Comparison of ENCODE assay signal across 9 cellular contexts in the genomic region with DNA sequence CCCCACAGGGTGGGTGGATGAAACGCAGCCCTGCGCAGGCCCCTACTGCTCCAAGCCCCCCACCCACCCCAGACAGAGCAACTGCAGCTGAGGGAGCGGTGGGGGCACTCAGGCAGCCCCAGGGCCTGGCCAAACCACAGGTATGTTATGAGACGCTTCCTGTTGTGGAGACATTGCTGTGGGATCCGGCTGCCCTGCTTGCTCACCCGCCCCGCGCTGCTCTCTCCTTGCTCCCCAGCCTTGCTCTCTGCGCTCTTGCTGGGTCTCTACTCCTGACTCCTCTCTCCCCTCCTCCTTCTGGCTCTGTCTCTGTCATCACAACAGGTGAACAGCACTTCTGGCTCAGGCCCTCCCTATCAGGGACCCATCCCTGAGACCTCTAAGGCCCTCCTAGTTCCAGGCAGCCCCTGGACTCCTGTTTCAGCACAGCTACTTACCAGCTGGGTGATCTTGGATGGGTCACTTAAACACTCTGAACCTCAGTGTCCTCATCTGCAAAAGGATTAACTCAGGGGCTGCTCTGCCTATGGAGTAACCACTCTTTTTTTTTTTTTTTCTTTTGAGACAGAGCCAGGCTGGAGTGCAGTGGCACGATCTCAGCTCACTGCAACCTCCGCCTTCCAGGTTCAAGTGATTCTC. TPM values are rescaled to one million over a fixed set of nuclear protein-coding genes. Genes with fewer than 3 reads are reported as not detected.
DNase-seq lines count a peak whose midpoint lies in the region; ATAC-seq and TF ChIP-seq lines count a peak whose summit lies in the region.
"Had no signal": no experiment of that assay in that cellular context is flagged by ENCODE, and none has a peak within 500 bp of the region (broad histone marks: within the 10 kb centered on the region; RNA-seq: fewer than 3 reads in every experiment).

No MANE protein-coding gene starts in this region.

- H3K4me3 Mint-ChIP-seq in CD4-positive, CD25-positive, alpha-beta regulatory T cell: peak overlapping the region in 1 of 4 donors; percentile 64

- no peak overlapping the region for H3K4me3 ChIP-seq in CD4-positive, CD25-positive, alpha-beta regulatory T cell (ENCODE audit: low read depth, low read length)
- H3K4me3 ChIP-seq in NB4 (ENCODE audit: low read depth, low read length) (no peak overlapping the region), mesenchymal stem cell (ENCODE audit: insufficient read depth in 1 of 2, low read depth in 1 of 2, low read length in 2 of 2) (no peak overlapping the region), WERI-Rb-1 (ENCODE audit: low read depth, low read length) (no peak overlapping the region), sigmoid colon (no peak overlapping the region)

- H2BK120ac ChIP-seq in mesenchymal stem cell (ENCODE audit: low read depth, low read length): no peak overlapping the region

- H2AFZ ChIP-seq in mesenchymal stem cell (ENCODE audit: low read depth, low read length): no peak overlapping the region

- no peaks in the 10 kb centered on the region for H3K36me3 Mint-ChIP-seq in CD4-positive, CD25-positive, alpha-beta regulatory T cell
- no peaks in the 10 kb centered on the region for H3K36me3 Mint-ChIP-seq in activated naive CD4-positive, alpha-beta T cell treated with anti-CD3 and anti-CD28 coated beads, Interleukin-2, amount 50 U/mL, for 72 hours

- peak; percentile 84 to 89 for ATAC-seq in CD4-positive, CD25-positive, alpha-beta regulatory T cell (ENCODE audit: low read depth in 2 of 2)
- ATAC-seq in activated naive CD4-positive, alpha-beta T cell treated with anti-CD3 and anti-CD28 coated beads, Interleukin-2, amount 50 U/mL, for 72 hours: peak; percentile 85 to 86
- ATAC-seq in GM21423 (IDR thresholded peaks at IDR 0.05; ENCODE audit: unreplicated experiment) (no peak), HG03442 (IDR thresholded peaks at IDR 0.05; ENCODE audit: unreplicated experiment) (no peak)
- ATAC-seq: left lobe of liver had no signal

- peak overlapping the region; percentile 93 for H2AK5ac ChIP-seq in mesenchymal stem cell (ENCODE audit: low read length, severe bottlenecking)

- H4K91ac ChIP-seq in mesenchymal stem cell (ENCODE audit: low read length): peak overlapping the region; percentile 70

- peak in 2 of 3 donors; percentile 29 to 76 for DNase-seq in CD4-positive, CD25-positive, alpha-beta regulatory T cell
- DNase-seq in NB4 (ENCODE audit: low read depth) (peak; percentile 42), mesenchymal stem cell (peak; percentile 69), WERI-Rb-1 (no peak), sigmoid colon (no peak)
- peak in 1 of 2 donors; percentile 48 for DNase-seq in activated naive CD4-positive, alpha-beta T cell treated with anti-CD3 and anti-CD28 coated beads, Interleukin-2, amount 50 U/mL, for 72 hours (ENCODE audit: low spot score in 2 of 2)

- peaks cover 7% of the 10 kb centered on the region for H3K4me1 ChIP-seq in CD4-positive, CD25-positive, alpha-beta regulatory T cell (ENCODE audit: control insufficient read depth, insufficient read depth, low read length, poor library complexity, severe bottlenecking)
- H3K4me1 ChIP-seq in mesenchymal stem cell (ENCODE audit: control insufficient read depth, insufficient read depth, low read depth, low read length): peaks cover 35% of the 10 kb centered on the region
- peaks cover 0 to 12% (median 5%) of the 10 kb centered on the region in 4 donors for H3K4me1 ChIP-seq in sigmoid colon

- peak overlapping the region; percentile 84 for H2BK5ac ChIP-seq in mesenchymal stem cell (ENCODE audit: low read depth, low read length, poor library complexity, severe bottlenecking)

- H2BK15ac ChIP-seq in mesenchymal stem cell (ENCODE audit: low read depth, poor library complexity, severe bottlenecking): no peak overlapping the region

- TF ChIP-seq CTCF in NB4 (IDR thresholded peaks at IDR 0.05; ENCODE audit: low read depth, low read length): no peak
- TF ChIP-seq CTCF in WERI-Rb-1 (IDR thresholded peaks at IDR 0.05; ENCODE audit: low read depth, low read length): no peak
- TF ChIP-seq CTCF in sigmoid colon (IDR thresholded peaks at IDR 0.05): no peak

- no peaks in the 10 kb centered on the region for H3K36me3 ChIP-seq in CD4-positive, CD25-positive, alpha-beta regulatory T cell (ENCODE audit: control insufficient read depth, insufficient read depth, low read length)
- peaks cover 3 to 9% of the 10 kb centered on the region in 2 experiments for H3K36me3 ChIP-seq in mesenchymal stem cell (ENCODE audit: control insufficient read depth in 1 of 2, insufficient read depth in 2 of 2, low read depth in 1 of 2, low read length in 2 of 2)
- no peaks in the 10 kb centered on the region for H3K36me3 ChIP-seq in WERI-Rb-1
- no peaks in the 10 kb centered on the region for H3K36me3 ChIP-seq in sigmoid colon

- peak overlapping the region in 2 of 3 donors; percentile 36 to 72 for H3K27ac Mint-ChIP-seq in CD4-positive, CD25-positive, alpha-beta regulatory T cell
- peak overlapping the region; percentile 20 to 84 for H3K27ac Mint-ChIP-seq in activated naive CD4-positive, alpha-beta T cell treated with anti-CD3 and anti-CD28 coated beads, Interleukin-2, amount 50 U/mL, for 72 hours

- peaks cover 0 to 18% (median 2%) of the 10 kb centered on the region in 4 donors for H3K4me1 Mint-ChIP-seq in CD4-positive, CD25-positive, alpha-beta regulatory T cell

- H3K9me3 Mint-ChIP-seq in CD4-positive, CD25-positive, alpha-beta regulatory T cell: no peaks in the 10 kb centered on the region
- no peaks in the 10 kb centered on the region for H3K9me3 Mint-ChIP-seq in activated naive CD4-positive, alpha-beta T cell treated with anti-CD3 and anti-CD28 coated beads, Interleukin-2, amount 50 U/mL, for 72 hours

- H2BK12ac ChIP-seq in mesenchymal stem cell (ENCODE audit: low read length in 2 of 2): peak overlapping the region in 1 of 2 experiments; percentile 45

- intact Hi-C loops in sigmoid colon (cut with DNase I): no loop called here

- H3K9ac ChIP-seq in mesenchymal stem cell (ENCODE audit: low read length): peak overlapping the region; percentile 22

- no peak for TF ChIP-seq EP300 in sigmoid colon (IDR thresholded peaks at IDR 0.05)

- H3K4me2 ChIP-seq in mesenchymal stem cell (ENCODE audit: low read length, poor library complexity, severe bottlenecking): peak overlapping the region; percentile 24

- no peak overlapping the region for H3K23ac ChIP-seq in mesenchymal stem cell (ENCODE audit: low read length in 2 of 2)

- no peaks in the 10 kb centered on the region for H3K9me3 ChIP-seq in CD4-positive, CD25-positive, alpha-beta regulatory T cell (ENCODE audit: control insufficient read depth in 2 of 2, low read length in 2 of 2)
- H3K9me3 ChIP-seq in mesenchymal stem cell (ENCODE audit: control insufficient read depth, low read length): no peaks in the 10 kb centered on the region
- no peaks in the 10 kb centered on the region for H3K9me3 ChIP-seq in WERI-Rb-1 (ENCODE audit: severe bottlenecking)
- H3K9me3 ChIP-seq in sigmoid colon: no peaks in the 10 kb centered on the region

- no peaks in the 10 kb centered on the region for H3K27me3 ChIP-seq in CD4-positive, CD25-positive, alpha-beta regulatory T cell (ENCODE audit: control insufficient read depth, insufficient read depth, low read length)
- H3K27me3 ChIP-seq in mesenchymal stem cell (ENCODE audit: control insufficient read depth in 1 of 2, insufficient read depth in 1 of 2, low read length in 2 of 2) (no peaks in the 10 kb centered on the region), WERI-Rb-1 (ENCODE audit: insufficient read depth, low read depth, severe bottlenecking) (no peaks in the 10 kb centered on the region), sigmoid colon (no peaks in the 10 kb centered on the region)

- H3K18ac ChIP-seq in mesenchymal stem cell (ENCODE audit: low read depth in 1 of 2, low read length in 2 of 2): peak overlapping the region; percentile 16 to 26

- H4K8ac ChIP-seq in mesenchymal stem cell (ENCODE audit: low read length): peak overlapping the region; percentile 27

- H3K27me3 Mint-ChIP-seq in CD4-positive, CD25-positive, alpha-beta regulatory T cell: peaks cover 5% of the 10 kb centered on the region

- H3K27ac ChIP-seq in CD4-positive, CD25-positive, alpha-beta regulatory T cell (ENCODE audit: insufficient read depth, low read length, poor library complexity, severe bottlenecking): no peak overlapping the region
- H3K27ac ChIP-seq in mesenchymal stem cell (ENCODE audit: low read length, poor library complexity, severe bottlenecking): peak overlapping the region; percentile 93
- H3K27ac ChIP-seq in WERI-Rb-1: no peak overlapping the region
- no peak overlapping the region for H3K27ac ChIP-seq in sigmoid colon

- TF ChIP-seq POLR2A in NB4 (IDR thresholded peaks at IDR 0.05; ENCODE audit: extremely low read depth, insufficient read length) (no peak), sigmoid colon (IDR thresholded peaks at IDR 0.05) (no peak)

- H3K4ac ChIP-seq in mesenchymal stem cell (ENCODE audit: low read depth in 1 of 2, low read length in 2 of 2): peak overlapping the region in 1 of 2 experiments; percentile 17

- 56% methylated on average over 9 of the region's 11 CpGs for WGBS in mesenchymal stem cell
- 63 to 79% methylated on average over 11 of the region's 11 CpGs for WGBS in sigmoid colon, 2 donors

- no peaks in the 10 kb centered on the region for H3K79me1 ChIP-seq in mesenchymal stem cell (replicated peaks; ENCODE audit: low read length, poor library complexity, severe bottlenecking)

- no peak overlapping the region for H3K14ac ChIP-seq in mesenchymal stem cell (ENCODE audit: low read length in 2 of 2)

RNA-seq across cellular contexts. Expression of gene COL8A2, which starts 15.9 kb away (rescaled TPM):
- not detected for total RNA-seq in CD4-positive, CD25-positive, alpha-beta regulatory T cell
- polyA plus RNA-seq in CD4-positive, CD25-positive, alpha-beta regulatory T cell: under 1 TPM in 1 of 4 donors, not detected in 3; 0.03 TPM
- under 1 TPM; 0.11 to 0.23 TPM for total RNA-seq in activated naive CD4-positive, alpha-beta T cell treated with anti-CD3 and anti-CD28 coated beads, Interleukin-2, amount 50 U/mL, for 72 hours
- 0.25 TPM for polyA plus RNA-seq in mesenchymal stem cell (2013, experiment 1 of 2)
- 0.22 TPM for polyA plus RNA-seq in mesenchymal stem cell (2013, experiment 2 of 2)
- total RNA-seq in sigmoid colon: 10 to 100 TPM in 1 of 4 donors, 1 to 10 TPM in 3; 1.8 to 13.0 (median 4.3) TPM
- polyA plus RNA-seq in sigmoid colon: 1 to 10 TPM in 2 of 3 donors, under 1 TPM in 1; 0.60 to 3.2 (median 2.4) TPM

RNA-seq across cellular contexts. Expression of gene ADPRS, which starts 20.5 kb away (rescaled TPM):
- 20.6 TPM for total RNA-seq in CD4-positive, CD25-positive, alpha-beta regulatory T cell
- 10 to 100 TPM; 21.4 to 41.6 (median 28.4) TPM for polyA plus RNA-seq in CD4-positive, CD25-positive, alpha-beta regulatory T cell
- total RNA-seq in activated naive CD4-positive, alpha-beta T cell treated with anti-CD3 and anti-CD28 coated beads, Interleukin-2, amount 50 U/mL, for 72 hours: 10 to 100 TPM; 19.5 to 48.3 TPM
- 15.5 TPM for polyA plus RNA-seq in mesenchymal stem cell (2013, experiment 1 of 2)
- polyA plus RNA-seq in mesenchymal stem cell (2013, experiment 2 of 2): 16.6 TPM
- 10 to 100 TPM; 24.3 to 49.6 (median 37.0) TPM for total RNA-seq in sigmoid colon
- polyA plus RNA-seq in sigmoid colon: 10 to 100 TPM; 21.6 to 30.0 (median 29.6) TPM

RNA-seq across cellular contexts. Expression of gene TEKT2, which starts 25.3 kb away (rescaled TPM):
- total RNA-seq in CD4-positive, CD25-positive, alpha-beta regulatory T cell: 0.81 TPM
- not detected for polyA plus RNA-seq in CD4-positive, CD25-positive, alpha-beta regulatory T cell
- total RNA-seq in activated naive CD4-positive, alpha-beta T cell treated with anti-CD3 and anti-CD28 coated beads, Interleukin-2, amount 50 U/mL, for 72 hours: under 1 TPM in 1 of 2 donors, not detected in 1; 0.27 TPM
- 0.23 TPM for polyA plus RNA-seq in mesenchymal stem cell (2013, experiment 1 of 2)
- polyA plus RNA-seq in mesenchymal stem cell (2013, experiment 2 of 2): 0.29 TPM
- total RNA-seq in sigmoid colon: under 1 TPM in 1 of 4 donors, not detected in 3; 0.33 TPM
- polyA plus RNA-seq in sigmoid colon: under 1 TPM in 1 of 3 donors, not detected in 2; 0.19 TPM
- total RNA-seq: left lobe of liver had no signal

RNA-seq across cellular contexts. Expression of gene TRAPPC3, which starts 40.1 kb away (rescaled TPM):
- total RNA-seq in CD4-positive, CD25-positive, alpha-beta regulatory T cell: 45.6 TPM
- 100 to 1,000 TPM; 112 to 137 (median 126) TPM for polyA plus RNA-seq in CD4-positive, CD25-positive, alpha-beta regulatory T cell
- total RNA-seq in activated naive CD4-positive, alpha-beta T cell treated with anti-CD3 and anti-CD28 coated beads, Interleukin-2, amount 50 U/mL, for 72 hours: 10 to 100 TPM; 43.7 to 55.3 TPM
- polyA plus RNA-seq in mesenchymal stem cell (2013, experiment 1 of 2): 78.6 TPM
- 81.9 TPM for polyA plus RNA-seq in mesenchymal stem cell (2013, experiment 2 of 2)
- 100 to 1,000 TPM; 108 to 177 (median 129) TPM for total RNA-seq in sigmoid colon
- 100 to 1,000 TPM in 1 of 3 donors, 10 to 100 TPM in 2; 75.1 to 102 (median 80.9) TPM for polyA plus RNA-seq in sigmoid colon

RNA-seq across cellular contexts. Expression of gene MAP7D1, which starts 46.8 kb away (rescaled TPM):
- 178 TPM for total RNA-seq in CD4-positive, CD25-positive, alpha-beta regulatory T cell
- 10 to 100 TPM; 10.1 to 16.3 (median 13.1) TPM for polyA plus RNA-seq in CD4-positive, CD25-positive, alpha-beta regulatory T cell
- total RNA-seq in activated naive CD4-positive, alpha-beta T cell treated with anti-CD3 and anti-CD28 coated beads, Interleukin-2, amount 50 U/mL, for 72 hours: 100 to 1,000 TPM; 112 to 169 TPM
- 97.8 TPM for polyA plus RNA-seq in mesenchymal stem cell (2013, experiment 1 of 2)
- polyA plus RNA-seq in mesenchymal stem cell (2013, experiment 2 of 2): 97.8 TPM
- 100 to 1,000 TPM; 104 to 226 (median 129) TPM for total RNA-seq in sigmoid colon
- 10 to 100 TPM; 31.8 to 60.9 (median 57.1) TPM for polyA plus RNA-seq in sigmoid colon

Comparison
In these comparisons a context has a peak if more than half of its experiments do, and no peak if none do; other contexts are left out.
1. ATAC-seq: peak in CD4-positive, CD25-positive, alpha-beta regulatory T cell (2 of 2) and activated naive CD4-positive, alpha-beta T cell treated with anti-CD3 and anti-CD28 coated beads, Interleukin-2, amount 50 U/mL, for 72 hours (2 of 2); none in GM21423 (single experiment) and HG03442 (single experiment).
2. DNase-seq: peak in CD4-positive, CD25-positive, alpha-beta regulatory T cell (2 of 3), NB4 (single experiment) and mesenchymal stem cell (single experiment); none in WERI-Rb-1 (single experiment) and sigmoid colon (single experiment).